Comparison of ENCODE assay signal across 15 cellular contexts in genomic region chr10:124994573-124995473, GRCh38. TPM values are rescaled to one million over a fixed set of nuclear protein-coding genes. Genes with fewer than 3 reads are reported as not detected.
DNase-seq lines count a peak whose midpoint lies in the region; ATAC-seq and TF ChIP-seq lines count a peak whose summit lies in the region.
"Had no signal": no experiment of that assay in that cellular context is flagged by ENCODE, and none has a peak within 500 bp of the region (broad histone marks: within the 10 kb centered on the region; RNA-seq: fewer than 3 reads in every experiment).

No MANE protein-coding gene starts in this region.

- H3K36me3 ChIP-seq in upper lobe of left lung (peaks cover 32 to 98% (median 90%) of the 10 kb centered on the region in 4 donors), aorta (ENCODE audit: control insufficient read depth in 1 of 2, insufficient read depth in 2 of 2, low read length in 1 of 2) (peaks cover 0 to 2% of the 10 kb centered on the region in 2 donors)
- H3K36me3 ChIP-seq: breast epithelium had no signal

- H3K4me3 ChIP-seq in upper lobe of left lung (no peak overlapping the region), aorta (ENCODE audit: low read length in 2 of 2) (no peak overlapping the region)
- H3K4me3 ChIP-seq: breast epithelium had no signal

- no peaks in the 10 kb centered on the region for H3K9me3 ChIP-seq in upper lobe of left lung
- no peaks in the 10 kb centered on the region for H3K9me3 ChIP-seq in aorta (ENCODE audit: control insufficient read depth, low read length)
- H3K9me3 ChIP-seq: breast epithelium had no signal

- no peaks in the 10 kb centered on the region for H3K27me3 ChIP-seq in upper lobe of left lung
- H3K27me3 ChIP-seq in aorta (ENCODE audit: control insufficient read depth in 1 of 2, insufficient read depth in 2 of 2, low read length in 1 of 2), result no peaks in the 10 kb centered on the region
- H3K27me3 ChIP-seq: breast epithelium had no signal

- 84 to 90% methylated on average over 26 to 31 of the region's 31 CpGs for WGBS in upper lobe of left lung, 2 donors
- 62 to 66% methylated on average over 31 of the region's 31 CpGs for WGBS in aorta, 2 donors

- no peak for TF ChIP-seq EP300 in upper lobe of left lung (IDR thresholded peaks at IDR 0.05)

- no peak for TF ChIP-seq CTCF in upper lobe of left lung (IDR thresholded peaks at IDR 0.05)

- H3K27ac ChIP-seq in upper lobe of left lung (no peak overlapping the region), aorta (ENCODE audit: low read depth in 1 of 2, low read length in 2 of 2) (no peak overlapping the region)
- H3K27ac ChIP-seq: breast epithelium had no signal

- TF ChIP-seq POLR2A in upper lobe of left lung (IDR thresholded peaks at IDR 0.05), result no peak

- DNase-seq in left cardiac atrium (peak; percentile 27), cardiac septum (ENCODE audit: low spot score) (no peak), ecto neural progenitor cell (ENCODE audit: low spot score) (peak; percentile 40), midbrain (lab: John Stamatoyannopoulos, UW) (peak; percentile 38), upper lobe of left lung (peak; percentile 21 to 68), aorta (no peak)
- DNase-seq in activated effector memory CD4-positive, alpha-beta T cell treated with anti-CD3 and anti-CD28 coated beads, Interleukin-2, amount 50 U/mL, for 16 hours, result no peak
- DNase-seq: activated naive CD4-positive, alpha-beta T cell; H9; NCI-H1105 treated with DMSO at 0.1 percent for 48 hours; NCI-H345 had no signal

- intact Hi-C loops in left cardiac atrium (cut with DNase I) (loop anchor here (5.0 to 10.0 kb wide), 2 partner anchors 60 to 67 kb away; no protein-coding TSS in a partner anchor), cardiac septum (cut with DNase I) (loop anchor here (5.0 kb wide), 3 partner anchors 52 to 152 kb away; no protein-coding TSS in a partner anchor), aorta (cut with DNase I) (loop anchor here in 1 of 2 donors (5.0 kb wide), 4 partner anchors 52 to 347 kb away; no protein-coding TSS in a partner anchor)

- H3K4me1 ChIP-seq in upper lobe of left lung (peaks cover 8 to 13% (median 9%) of the 10 kb centered on the region in 4 donors), aorta (ENCODE audit: control insufficient read depth in 1 of 2, insufficient read depth in 2 of 2, low read length in 2 of 2) (no peaks in the 10 kb centered on the region)

- ATAC-seq in left cardiac atrium (no peak), upper lobe of left lung (ENCODE audit: low FRiP score in 2 of 2) (no peak), aorta (ENCODE audit: low FRiP score) (no peak), HG02678 (IDR thresholded peaks at IDR 0.05; ENCODE audit: unreplicated experiment) (no peak)
- ATAC-seq: naive thymus-derived CD8-positive, alpha-beta T cell; stimulated activated memory B cell treated with anti-CD40 and anti-IgM and Interleukin-4, amounts not matched to agents 10 μg/mL and 1 μg/mL and 100 μg/mL, for 72 hours had no signal

RNA-seq across cellular contexts. Expression of gene ZRANB1, which starts 52.9 kb away (rescaled TPM):
- total RNA-seq in left cardiac atrium (10 to 100 TPM; 22.9 to 25.7 TPM), cardiac septum (25.7 TPM), upper lobe of left lung (10 to 100 TPM; 14.6 to 35.4 (median 17.1) TPM), aorta (10 to 100 TPM; 27.6 to 32.4 TPM)
- polyA plus RNA-seq in aorta, result 10 to 100 TPM; 14.8 to 16.5 TPM

Comparison
In these comparisons a context has a peak if more than half of its experiments do, and no peak if none do; other contexts are left out.
1. DNase-seq: peak in left cardiac atrium (single experiment), ecto neural progenitor cell (single experiment), midbrain (single experiment) and upper lobe of left lung (2 of 2); none in cardiac septum (single experiment), aorta (0 of 2) and activated effector memory CD4-positive, alpha-beta T cell treated with anti-CD3 and anti-CD28 coated beads, Interleukin-2, amount 50 U/mL, for 16 hours (single experiment).